Comparison of ENCODE assay signal across 9 cellular contexts in the genomic region with DNA sequence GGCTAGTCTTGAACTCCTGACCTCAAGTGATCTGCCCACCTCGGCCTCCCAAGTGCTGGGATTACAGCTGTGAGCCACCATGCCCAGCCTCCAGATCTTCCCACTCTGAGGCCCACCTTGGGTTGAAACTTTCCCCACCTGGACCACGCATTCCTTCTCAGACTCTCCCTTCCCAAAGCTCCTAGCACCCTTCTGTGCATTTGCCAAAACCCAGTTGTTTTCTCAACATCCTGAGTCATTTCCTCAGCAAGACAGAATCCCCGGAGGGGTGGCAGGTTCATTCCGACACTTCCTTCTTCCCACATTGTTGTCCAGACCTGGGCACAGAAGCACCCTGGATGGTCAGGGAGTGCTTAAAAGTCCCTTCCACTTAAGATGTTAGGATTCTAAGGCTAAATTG. TPM values are rescaled to one million over a fixed set of nuclear protein-coding genes. Genes with fewer than 3 reads are reported as not detected.
DNase-seq lines count a peak whose midpoint lies in the region; ATAC-seq and TF ChIP-seq lines count a peak whose summit lies in the region.
"Had no signal": no experiment of that assay in that cellular context is flagged by ENCODE, and none has a peak within 500 bp of the region (broad histone marks: within the 10 kb centered on the region; RNA-seq: fewer than 3 reads in every experiment).

No MANE protein-coding gene starts in this region.

- H3K9me3 Mint-ChIP-seq in Calu3 (ENCODE audit: low read depth, unreplicated experiment), result no peaks in the 10 kb centered on the region

- H3K27ac Mint-ChIP-seq in Calu3 (ENCODE audit: unreplicated experiment), result peak overlapping the region; percentile 44

- H3K27me3 Mint-ChIP-seq in Calu3 (ENCODE audit: unreplicated experiment), result no peaks in the 10 kb centered on the region

- H3K9me2 ChIP-seq in hepatocyte (replicated peaks; ENCODE audit: insufficient read depth), result no peaks in the 10 kb centered on the region

- intact Hi-C loops in Calu3 (cut with micrococcal nuclease; ENCODE audit: unreplicated experiment), result no loop called here
- intact Hi-C loops in esophagus squamous epithelium (cut with DNase I), result loop anchor here (10.0 kb wide), 1 partner anchor 185 kb away; no protein-coding TSS in a partner anchor
- intact Hi-C loops in head of caudate nucleus (cut with DNase I), result loop anchor here (10.0 kb wide), 1 partner anchor 75 kb away; no protein-coding TSS in a partner anchor

- H3K4me3 Mint-ChIP-seq in Calu3 (ENCODE audit: low read depth, unreplicated experiment), result no peak overlapping the region

- H3K27ac ChIP-seq in esophagus squamous epithelium (peak overlapping the region; percentile 82 to 92 (median 90)), hepatocyte (no peak overlapping the region)

- TF ChIP-seq POLR2A in esophagus squamous epithelium (IDR thresholded peaks at IDR 0.05), result no peak

- ATAC-seq in HG03354 (IDR thresholded peaks at IDR 0.05; ENCODE audit: poor library complexity, severe bottlenecking, unreplicated experiment) (no peak), HG02852 (IDR thresholded peaks at IDR 0.05; ENCODE audit: unreplicated experiment) (no peak)

- 13 to 35% methylated on average over 4 of the region's 4 CpGs for WGBS in esophagus squamous epithelium, 2 donors
- 86% methylated on average over 4 of the region's 4 CpGs for WGBS in hepatocyte (ENCODE audit: low lambda C conversion rate, missing lambda C conversion rate)

- TF ChIP-seq CTCF in Calu3 (IDR thresholded peaks at IDR 0.05; ENCODE audit: unreplicated experiment) (no peak), esophagus squamous epithelium (IDR thresholded peaks at IDR 0.05) (no peak), hepatocyte (IDR thresholded peaks at IDR 0.05; ENCODE audit: poor library complexity) (no peak)

- H3K4me1 ChIP-seq in esophagus squamous epithelium, result peaks cover 26 to 67% (median 31%) of the 10 kb centered on the region in 3 donors
- no peaks in the 10 kb centered on the region for H3K4me1 ChIP-seq in hepatocyte (ENCODE audit: insufficient read depth)

- CTCF ChIA-PET in Calu3 (lab: Charles Lee), result interaction anchor here (0.8 kb wide), 1 partner anchor 46 kb away, joined by 5 read pairs; a partner anchor contains a TSS

- no peak overlapping the region for H2AFZ ChIP-seq in hepatocyte

- H3K36me3 ChIP-seq in esophagus squamous epithelium (peaks cover 13 to 33% (median 18%) of the 10 kb centered on the region in 3 donors), hepatocyte (replicated peaks; ENCODE audit: insufficient read depth, low read depth) (peaks cover 4% of the 10 kb centered on the region)

- H3K27me3 ChIP-seq in esophagus squamous epithelium (no peaks in the 10 kb centered on the region), hepatocyte (no peaks in the 10 kb centered on the region)

- H3K4me3 ChIP-seq in esophagus squamous epithelium, result peak overlapping the region in 1 of 4 donors; percentile 29
- no peak overlapping the region for H3K4me3 ChIP-seq in hepatocyte

- H3K4me2 ChIP-seq in hepatocyte, result no peak overlapping the region

- H4K20me1 ChIP-seq in hepatocyte (ENCODE audit: insufficient read depth, poor library complexity, severe bottlenecking), result no peaks in the 10 kb centered on the region

- peaks cover 30% of the 10 kb centered on the region for H3K4me1 Mint-ChIP-seq in Calu3 (ENCODE audit: low read depth, unreplicated experiment)

- H3K36me3 Mint-ChIP-seq in Calu3 (ENCODE audit: insufficient read depth, unreplicated experiment), result peaks cover 25% of the 10 kb centered on the region

- no TSS peak for BruUV-seq in Calu3 (replicated peaks; lab: Mats Ljungman, UMichigan)

- H3K9me3 ChIP-seq in esophagus squamous epithelium (no peaks in the 10 kb centered on the region), hepatocyte (ENCODE audit: low read depth) (no peaks in the 10 kb centered on the region)

- DNase-seq in Calu3, result peak; percentile 24
- DNase-seq in RKO (ENCODE audit: low spot score), result peak; percentile 47
- DNase-seq in esophagus squamous epithelium (lab: John Stamatoyannopoulos, UW), result no peak
- peak; percentile 88 for DNase-seq in renal cortical epithelial cell (ENCODE audit: low read depth)
- DNase-seq in hepatocyte (ENCODE audit: low spot score), result no peak
- DNase-seq in head of caudate nucleus, result no peak
- DNase-seq: DMS153 had no signal

- no peaks in the 10 kb centered on the region for H3K79me2 ChIP-seq in hepatocyte

RNA-seq across cellular contexts. Expression of a gene that starts 28.9 kb away (rescaled TPM):
- total RNA-seq in Calu3 (2022), result 29.6 and 35.2 TPM in 2 replicates
- 100 to 1,000 TPM in 1 of 4 donors, 10 to 100 TPM in 3; 51.6 to 102 (median 57.2) TPM for total RNA-seq in esophagus squamous epithelium
- 6.3 and 26.8 TPM in 2 replicates for total RNA-seq in renal cortical epithelial cell
- total RNA-seq in hepatocyte, result 13.9 and 18.2 TPM in 2 replicates
- polyA plus RNA-seq in hepatocyte, result 57.2 and 67.1 TPM in 2 replicates

RNA-seq across cellular contexts. Expression of a gene that starts 45.8 kb away (rescaled TPM):
- total RNA-seq in Calu3 (2022) (6.9 and 7.3 TPM in 2 replicates), esophagus squamous epithelium (10 to 100 TPM in 2 of 4 donors, 1 to 10 TPM in 2; 5.3 to 11.4 (median 9.4) TPM), renal cortical epithelial cell (19.3 and 24.4 TPM in 2 replicates), hepatocyte (42.6 and 44.4 TPM in 2 replicates)
- 9.9 and 17.2 TPM in 2 replicates for polyA plus RNA-seq in hepatocyte

Comparison
In these comparisons a context has a peak if more than half of its experiments do, and no peak if none do; other contexts are left out.
1. DNase-seq: peak in Calu3 (single experiment), RKO (single experiment) and renal cortical epithelial cell (single experiment); none in esophagus squamous epithelium (single experiment), hepatocyte (single experiment) and head of caudate nucleus (0 of 42).